In genomic region chr7:101858437-101859385, GRCh38 we compare ENCODE assay signal across 10 cellular contexts. TPM values are rescaled to one million over a fixed set of nuclear protein-coding genes. Genes with fewer than 3 reads are reported as not detected.
DNase-seq lines count a peak whose midpoint lies in the region; ATAC-seq and TF ChIP-seq lines count a peak whose summit lies in the region.
"Had no signal": no experiment of that assay in that cellular context is flagged by ENCODE, and none has a peak within 500 bp of the region (broad histone marks: within the 10 kb centered on the region; RNA-seq: fewer than 3 reads in every experiment).

No MANE protein-coding gene starts in this region.

- H3K9me3 Mint-ChIP-seq in stimulated activated memory B cell treated with anti-CD40 and anti-IgM and Interleukin-4, amounts not matched to agents 10 μg/mL and 1 μg/mL and 100 μg/mL, for 72 hours = no peaks in the 10 kb centered on the region

- peak overlapping the region; percentile 90 for H3K27ac ChIP-seq in DOHH2 (ENCODE audit: low read depth, low read length)

- no peaks in the 10 kb centered on the region for H3K9me2 ChIP-seq in DOHH2 (replicated peaks; ENCODE audit: control insufficient read depth, low read length)

- TF ChIP-seq CTCF in DOHH2 (IDR thresholded peaks at IDR 0.05; ENCODE audit: low read depth, low read length, poor library complexity, severe bottlenecking) = no peak

- H3K4me3 ChIP-seq in DOHH2 (ENCODE audit: low read length) = peak overlapping the region; percentile 76
- H3K4me3 ChIP-seq: skin epidermis had no signal

- H3K79me2 ChIP-seq in DOHH2 (ENCODE audit: control insufficient read depth, low read length) = peaks cover 84% of the 10 kb centered on the region

- H3K36me3 Mint-ChIP-seq in stimulated activated memory B cell treated with anti-CD40 and anti-IgM and Interleukin-4, amounts not matched to agents 10 μg/mL and 1 μg/mL and 100 μg/mL, for 72 hours = peaks cover 8% of the 10 kb centered on the region

- in situ Hi-C loops in SK-MEL-5 (cut with HindIII; ENCODE audit: low pct_unique_long_range_greater_than_20kb, low sequenced_read_pairs) = no loop called here

- H3K4me2 ChIP-seq in DOHH2 (ENCODE audit: low read length) = peak overlapping the region; percentile 76

- ATAC-seq in stimulated activated memory B cell treated with anti-CD40 and anti-IgM and Interleukin-4, amounts not matched to agents 10 μg/mL and 1 μg/mL and 100 μg/mL, for 72 hours = no peak

- H3K36me3 ChIP-seq in DOHH2 (ENCODE audit: control insufficient read depth, low read length) = peaks cover 31% of the 10 kb centered on the region

- peaks cover 99% of the 10 kb centered on the region for H3K4me1 ChIP-seq in DOHH2 (ENCODE audit: control insufficient read depth, low read length)

- DNase-seq in SK-MEL-5 (ENCODE audit: low read depth, low spot score) = peak; percentile 34
- peak; percentile 84 for DNase-seq in kidney tubule cell (ENCODE audit: low spot score)
- no peak for DNase-seq in NCI-H2227 (lab: John Stamatoyannopoulos, UW; ENCODE audit: unreplicated experiment)
- no peak for DNase-seq in NCI-H774 (lab: John Stamatoyannopoulos, UW)
- DNase-seq in NCI-H2171 (lab: John Stamatoyannopoulos, UW) = no peak
- DNase-seq: central memory CD4-positive, alpha-beta T cell; NCI-H524 treated with DMSO at 0.1 percent for 48 hours had no signal

- no peaks in the 10 kb centered on the region for H3K27me3 Mint-ChIP-seq in stimulated activated memory B cell treated with anti-CD40 and anti-IgM and Interleukin-4, amounts not matched to agents 10 μg/mL and 1 μg/mL and 100 μg/mL, for 72 hours

- no peaks in the 10 kb centered on the region for H3K27me3 ChIP-seq in DOHH2 (ENCODE audit: control insufficient read depth, low read length)

- peaks cover 85% of the 10 kb centered on the region for H3F3A ChIP-seq in DOHH2 (ENCODE audit: control insufficient read depth, insufficient read depth)

- H3K4me3 Mint-ChIP-seq in stimulated activated memory B cell treated with anti-CD40 and anti-IgM and Interleukin-4, amounts not matched to agents 10 μg/mL and 1 μg/mL and 100 μg/mL, for 72 hours = no peak overlapping the region

- H4K20me1 ChIP-seq in DOHH2 (ENCODE audit: control insufficient read depth, insufficient read depth, low read depth, low read length) = 0 out of 2 replicates have a peak, but pooled peaks cover 3% of the 10 kb centered on the region

- peaks cover 64% of the 10 kb centered on the region for H3K4me1 Mint-ChIP-seq in stimulated activated memory B cell treated with anti-CD40 and anti-IgM and Interleukin-4, amounts not matched to agents 10 μg/mL and 1 μg/mL and 100 μg/mL, for 72 hours

- peak overlapping the region; percentile 88 for H3K27ac Mint-ChIP-seq in stimulated activated memory B cell treated with anti-CD40 and anti-IgM and Interleukin-4, amounts not matched to agents 10 μg/mL and 1 μg/mL and 100 μg/mL, for 72 hours

- no peaks in the 10 kb centered on the region for H3K9me3 ChIP-seq in DOHH2 (ENCODE audit: control insufficient read depth, insufficient read depth, low read length)

RNA-seq across cellular contexts. Expression of gene CUX1, which starts 41.3 kb away (rescaled TPM):
- total RNA-seq in SK-MEL-5 (2014; rRNA removed; shearing (Covaris generic)) = 36.0 and 43.6 TPM in 2 replicates
- 85.9 and 109 TPM in 2 replicates for polyA plus RNA-seq in SK-MEL-5 (2015; cell fraction: cytosol; rRNA removed)
- polyA plus RNA-seq in SK-MEL-5 (2015; cell fraction: nucleus; rRNA removed) = 24.1 and 26.9 TPM in 2 replicates

Comparison
In these comparisons a context has a peak if more than half of its experiments do, and no peak if none do; other contexts are left out.
1. DNase-seq: peak in SK-MEL-5 (single experiment) and kidney tubule cell (single experiment); none in NCI-H2227 (single experiment), NCI-H774 (single experiment) and NCI-H2171 (single experiment).